ENCODE assay signal across 8 cellular contexts in genomic region chr11:117072517-117073218, GRCh38. TPM values are rescaled to one million over a fixed set of nuclear protein-coding genes. Genes with fewer than 3 reads are reported as not detected.
DNase-seq lines count a peak whose midpoint lies in the region; ATAC-seq, FAIRE-seq and TF ChIP-seq lines count a peak whose summit lies in the region.

No MANE protein-coding gene starts in this region.

- H3K27ac ChIP-seq in DND-41 (ENCODE audit: low read length) (no peak overlapping the region), adrenal gland (peak overlapping the region in 4 of 5 donors; percentile 49 to 74 (median 56)), kidney (ENCODE audit: low read depth in 2 of 2, low read length in 2 of 2) (peak overlapping the region in 1 of 2 donors; percentile 69), uterus (peak overlapping the region; percentile 21 to 43)

- H3K36me3 ChIP-seq in DND-41 (ENCODE audit: insufficient read depth, low read length), result no peaks in the 10 kb centered on the region
- no peaks in the 10 kb centered on the region for H3K36me3 ChIP-seq in adrenal gland (replicated peaks in 1 of 2)
- H3K36me3 ChIP-seq in kidney (ENCODE audit: control insufficient read depth in 1 of 2, insufficient read depth in 2 of 2, low read length in 2 of 2), result no peaks in the 10 kb centered on the region
- no peaks in the 10 kb centered on the region for H3K36me3 ChIP-seq in uterus

- H3K9ac ChIP-seq in DND-41 (ENCODE audit: low read depth, low read length), result no peak overlapping the region
- no peak overlapping the region for H3K9ac ChIP-seq in kidney (ENCODE audit: low read length in 2 of 2)

- H3K9me3 ChIP-seq in DND-41 (ENCODE audit: insufficient read depth, low read length, severe bottlenecking) (no peaks in the 10 kb centered on the region), adrenal gland (replicated peaks in 1 of 3) (no peaks in the 10 kb centered on the region), kidney (ENCODE audit: control insufficient read depth in 1 of 2, low read length in 2 of 2) (no peaks in the 10 kb centered on the region), uterus (no peaks in the 10 kb centered on the region)

- TF ChIP-seq POLR2A in adrenal gland (IDR thresholded peaks at IDR 0.05) (no peak), uterus (IDR thresholded peaks at IDR 0.05) (no peak)

- H3K4me1 Mint-ChIP-seq in IgD-negative memory B cell, result peaks cover 50 to 64% (median 51%) of the 10 kb centered on the region in 3 donors
- peaks cover 18% of the 10 kb centered on the region for H3K4me1 Mint-ChIP-seq in mesothelial cell of epicardium

- WGBS in adrenal gland, 4 donors, result 28 to 43% (median 38%) methylated on average over 3 of the region's 3 CpGs

- H3K27me3 ChIP-seq in DND-41 (ENCODE audit: insufficient read depth, low read length, poor library complexity) (no peaks in the 10 kb centered on the region), adrenal gland (no peaks in the 10 kb centered on the region), uterus (no peaks in the 10 kb centered on the region)

- no peaks in the 10 kb centered on the region for H3K9me3 Mint-ChIP-seq in IgD-negative memory B cell
- no peaks in the 10 kb centered on the region for H3K9me3 Mint-ChIP-seq in mesothelial cell of epicardium

- peaks cover 44% of the 10 kb centered on the region for H3K79me2 ChIP-seq in DND-41 (ENCODE audit: insufficient read depth, low read length)

- H3K4me2 ChIP-seq in DND-41 (ENCODE audit: insufficient read depth, low read length), result no peak overlapping the region

- H3K36me3 Mint-ChIP-seq in IgD-negative memory B cell (peaks cover 9% of the 10 kb centered on the region), mesothelial cell of epicardium (no peaks in the 10 kb centered on the region)

- ATAC-seq in DND-41 (ENCODE audit: insufficient read depth, low read depth), result peak; percentile 52; the same call in 1 of the 3 replicates

- no peak for TF ChIP-seq CTCF in DND-41 (IDR thresholded peaks at IDR 0.05; ENCODE audit: borderline replicate concordance, extremely low read depth, low read length, poor library complexity, severe bottlenecking)
- no peak for TF ChIP-seq CTCF in adrenal gland (IDR thresholded peaks at IDR 0.05)
- no peak for TF ChIP-seq CTCF in kidney (IDR thresholded peaks at IDR 0.05; ENCODE audit: borderline replicate concordance, extremely low read depth, insufficient read depth)
- TF ChIP-seq CTCF in uterus (IDR thresholded peaks at IDR 0.05), result no peak
- TF ChIP-seq CTCF in mesothelial cell of epicardium (IDR thresholded peaks at IDR 0.05; ENCODE audit: unreplicated experiment), result no peak

- H3K27ac Mint-ChIP-seq in IgD-negative memory B cell (peak overlapping the region in 2 of 3 donors; percentile 37 to 57), mesothelial cell of epicardium (no peak overlapping the region)

- no peaks in the 10 kb centered on the region for H3K27me3 Mint-ChIP-seq in IgD-negative memory B cell
- no peaks in the 10 kb centered on the region for H3K27me3 Mint-ChIP-seq in mesothelial cell of epicardium (ENCODE audit: low read depth)

- H3K4me3 Mint-ChIP-seq in IgD-negative memory B cell, result peak overlapping the region in 1 of 4 donors; percentile 3
- H3K4me3 Mint-ChIP-seq in mesothelial cell of epicardium, result no peak overlapping the region

- intact Hi-C loops in adrenal gland (cut with DNase I), result no loop called here
- intact Hi-C loops in kidney (cut with DNase I), result no loop called here
- intact Hi-C loops in uterus (cut with DNase I; ENCODE audit: low total_unique reads), result no loop called here

- peaks cover 27% of the 10 kb centered on the region for H4K20me1 ChIP-seq in DND-41 (ENCODE audit: insufficient read depth, low read length)

- no peaks in the 10 kb centered on the region for H3K4me1 ChIP-seq in DND-41 (ENCODE audit: insufficient read depth, low read length)
- H3K4me1 ChIP-seq in adrenal gland (replicated peaks in 1 of 2), result peaks cover 33 to 62% of the 10 kb centered on the region in 2 donors
- peaks cover 14 to 27% of the 10 kb centered on the region in 2 donors for H3K4me1 ChIP-seq in kidney (ENCODE audit: control insufficient read depth in 1 of 2, insufficient read depth in 1 of 2, low read depth in 1 of 2, low read length in 2 of 2)
- peaks cover 0 to 6% of the 10 kb centered on the region in 2 donors for H3K4me1 ChIP-seq in uterus

- no peak for DNase-seq in DND-41
- DNase-seq in adrenal gland, result peak in 5 of 7 donors; percentile 33 to 63 (median 43)
- DNase-seq in kidney, result no peak
- DNase-seq in uterus, result no peak
- DNase-seq in NCI-H510A treated with DMSO at 0.1 percent for 48 hours (lab: John Stamatoyannopoulos, UW), result no peak
- DNase-seq in mesothelial cell of epicardium (ENCODE audit: low spot score in 2 of 2, unreplicated experiment in 2 of 2), result no peak
- no peak for DNase-seq in DMS153 treated with DMSO at 0.1 percent for 48 hours (lab: John Stamatoyannopoulos, UW; ENCODE audit: unreplicated experiment)

- FAIRE-seq in kidney (lab: Jason Lieb, UNC), result peak; percentile 11

- H3K4me3 ChIP-seq in DND-41 (ENCODE audit: low read depth in 1 of 2, low read length in 2 of 2) (no peak overlapping the region), adrenal gland (no peak overlapping the region), kidney (ENCODE audit: low read length in 2 of 2) (peak overlapping the region in 1 of 2 donors; percentile 19), uterus (no peak overlapping the region)

- H2AFZ ChIP-seq in DND-41 (ENCODE audit: low read depth, low read length), result no peak overlapping the region

RNA-seq across cellular contexts. Expression of gene SIK3, which starts 25.6 kb away (rescaled TPM):
- polyA plus RNA-seq in IgD-negative memory B cell, result 25.1 TPM
- 100 to 1,000 TPM in 1 of 8 donors, 10 to 100 TPM in 7; 14.6 to 176 (median 31.5) TPM for total RNA-seq in adrenal gland
- 10 to 100 TPM; 11.7 to 21.6 (median 11.9) TPM for polyA plus RNA-seq in adrenal gland
- total RNA-seq in kidney, result 50.7 TPM
- polyA plus RNA-seq in kidney (ENCODE audit: insufficient read depth, low read depth, low replicate concordance), result 12.3 TPM
- total RNA-seq in uterus, result 10 to 100 TPM; 14.1 to 77.0 (median 40.7) TPM
- 28.1 to 38.1 TPM (median 35.6 TPM) in 3 replicates for total RNA-seq in mesothelial cell of epicardium

Comparison
In these comparisons a context has a peak if more than half of its experiments do, and no peak if none do; other contexts are left out.
1. DNase-seq: peak in adrenal gland (5 of 7); none in DND-41 (single experiment), kidney (single experiment), uterus (0 of 2), NCI-H510A treated with DMSO at 0.1 percent for 48 hours (single experiment), mesothelial cell of epicardium (0 of 2) and DMS153 treated with DMSO at 0.1 percent for 48 hours (single experiment).